ENCODE assay signal across 1 cellular context in genomic region chr20:46151936-46152335, GRCh38.
TF ChIP-seq lines count a peak whose summit lies in the region.

No MANE protein-coding gene starts in this region.

TF ChIP-seq in GM23338, 12 proteins besides CTCF, POLR2A, EP300 and RAD21 (continued from another document):
- no peak for TF ChIP-seq ZNF462 (CRISPR knock-in tag; IDR thresholded peaks at IDR 0.05)
